In the genomic region with DNA sequence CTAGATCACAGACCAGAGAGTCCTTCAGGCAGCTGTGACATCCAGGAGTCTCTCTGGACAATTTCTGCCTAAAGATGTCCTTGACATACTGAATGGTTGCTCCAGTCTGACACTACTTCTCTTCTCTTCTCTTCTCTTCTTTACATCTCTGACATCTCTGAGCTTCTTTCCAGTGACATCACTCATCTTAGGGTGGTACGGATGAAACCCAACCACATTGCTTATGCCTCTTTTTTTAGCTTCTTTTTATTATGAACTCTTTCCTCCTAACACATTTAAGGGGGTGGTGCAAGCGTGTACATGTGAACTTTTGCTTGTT, we compare ENCODE assay signal across 10 cellular contexts. TPM values are rescaled to one million over a fixed set of nuclear protein-coding genes. Genes with fewer than 3 reads are reported as not detected.
DNase-seq lines count a peak whose midpoint lies in the region; ATAC-seq, FAIRE-seq and TF ChIP-seq lines count a peak whose summit lies in the region.
"Had no signal": no experiment of that assay in that cellular context is flagged by ENCODE, and none has a peak within 500 bp of the region (broad histone marks: within the 10 kb centered on the region; RNA-seq: fewer than 3 reads in every experiment).

No MANE protein-coding gene starts in this region.

- DNase-seq in GM10266 (ENCODE audit: extremely low spot score) (peak; percentile 34), fibroblast of villous mesenchyme (ENCODE audit: low read depth) (peak; percentile 30), GM12891 (ENCODE audit: insufficient read length, low spot score) (no peak)
- no peak for DNase-seq in stimulated activated CD4-positive, alpha-beta T cell treated with anti-CD3 and anti-CD28 coated beads, Interleukin-2, amount 100 ng/mL, for 48 hours
- DNase-seq in activated effector memory CD4-positive, alpha-beta T cell treated with anti-CD3 and anti-CD28 coated beads, Interleukin-2, amount 50 U/mL, for 16 hours, result no peak
- DNase-seq: naive B cell; NK-92 treated with Interleukin-12 subunit alpha and Interleukin-12 subunit beta, amount 100 ng/mL, for 24 hours had no signal

- TF ChIP-seq CTCF in GM10266 (IDR thresholded peaks at IDR 0.05; ENCODE audit: control insufficient read depth, insufficient read depth, low read depth, missing control alignments), result no peak
- no peak for TF ChIP-seq CTCF in fibroblast of villous mesenchyme (IDR thresholded peaks at IDR 0.05; ENCODE audit: insufficient read depth, low read depth, low read length)

- no peak for FAIRE-seq in GM12891 (lab: Jason Lieb, UNC)

- no peak overlapping the region for H3K4me3 ChIP-seq in fibroblast of villous mesenchyme (ENCODE audit: low read depth, low read length)

- ATAC-seq in GM21447 (IDR thresholded peaks at IDR 0.05; ENCODE audit: unreplicated experiment) (peak; percentile 12), HG03565 (IDR thresholded peaks at IDR 0.05; ENCODE audit: unreplicated experiment) (peak; percentile 9), HG02840 (IDR thresholded peaks at IDR 0.05; ENCODE audit: low FRiP score, unreplicated experiment) (no peak)

- no peak for TF ChIP-seq POLR2A in GM12891 (IDR thresholded peaks at IDR 0.05; ENCODE audit: low read depth, low read length)

TF ChIP-seq in GM12891, 5 proteins besides CTCF, POLR2A, EP300 and RAD21:
- TF ChIP-seq SPI1 (IDR thresholded peaks at IDR 0.05; ENCODE audit: low read depth, low read length) (no peak), POU2F2 (IDR thresholded peaks at IDR 0.05; ENCODE audit: low read depth, low read length) (no peak), PAX5 (IDR thresholded peaks at IDR 0.05; ENCODE audit: insufficient read depth, low read length, severe bottlenecking) (no peak), TAF1 (IDR thresholded peaks at IDR 0.05; ENCODE audit: low read depth, low read length) (no peak), POLR2AphosphoS5 (IDR thresholded peaks at IDR 0.05; ENCODE audit: low read depth, low read length) (no peak)

RNA-seq across cellular contexts. Expression of a gene that starts 39.4 kb away (rescaled TPM):
- total RNA-seq in fibroblast of villous mesenchyme, result 17.4 and 42.3 TPM in 2 replicates
- 53.8 TPM for polyA plus RNA-seq in GM12891 (2012; ENCODE audit: low read depth, missing spikeins)

Comparison
In these comparisons a context has a peak if more than half of its experiments do, and no peak if none do; other contexts are left out.
1. DNase-seq: peak in GM10266 (single experiment) and fibroblast of villous mesenchyme (single experiment); none in stimulated activated CD4-positive, alpha-beta T cell treated with anti-CD3 and anti-CD28 coated beads, Interleukin-2, amount 100 ng/mL, for 48 hours (0 of 2), GM12891 (single experiment) and activated effector memory CD4-positive, alpha-beta T cell treated with anti-CD3 and anti-CD28 coated beads, Interleukin-2, amount 50 U/mL, for 16 hours (single experiment).